8 cellular contexts compared by ENCODE assay signal in genomic region chr2:32064021-32064678, GRCh38. TPM values are rescaled to one million over a fixed set of nuclear protein-coding genes. Genes with fewer than 3 reads are reported as not detected.
A peak's percentile ranks its signal among the peaks of the same experiment; 100 is the strongest.
DNase-seq lines count a peak whose midpoint lies in the region; ATAC-seq and TF ChIP-seq lines count a peak whose summit lies in the region.

No MANE protein-coding gene starts in this region.

- H3K4me3 ChIP-seq in Jurkat, Clone E6-1 (ENCODE audit: low read length), result peak overlapping the region; percentile 61
- peak overlapping the region; percentile 83 for H3K4me3 ChIP-seq in fibroblast of the aortic adventitia (ENCODE audit: low read depth, low read length)
- H3K4me3 ChIP-seq in osteoblast (ENCODE audit: insufficient read depth, low read length), result peak overlapping the region; percentile 87

- H4K20me1 ChIP-seq in osteoblast (ENCODE audit: insufficient read depth, low read length), result no peaks in the 10 kb centered on the region

- H3K9me3 ChIP-seq in osteoblast (ENCODE audit: low read depth, low read length), result no peaks in the 10 kb centered on the region

- H3K27ac Mint-ChIP-seq in activated CD4-positive, alpha-beta T cell treated with anti-CD3 and anti-CD28 coated beads, Interleukin-2, amount 10 ng/mL, durations not matched to agents 24 days and 14 days, result peak overlapping the region; percentile 95

- ATAC-seq in GM19328 (IDR thresholded peaks at IDR 0.05; ENCODE audit: unreplicated experiment), result peak; percentile 1
- ATAC-seq in HG02852 (IDR thresholded peaks at IDR 0.05; ENCODE audit: unreplicated experiment), result no peak

- H3K27me3 ChIP-seq in osteoblast (ENCODE audit: insufficient read depth, low read length), result no peaks in the 10 kb centered on the region

- H3K36me3 Mint-ChIP-seq in activated CD4-positive, alpha-beta T cell treated with anti-CD3 and anti-CD28 coated beads, Interleukin-2, amount 10 ng/mL, durations not matched to agents 24 days and 14 days (ENCODE audit: low read depth), result peaks cover 9% of the 10 kb centered on the region

- peak overlapping the region; percentile 85 for H3K4me2 ChIP-seq in osteoblast (ENCODE audit: insufficient read depth, low read length)

- peaks cover 14% of the 10 kb centered on the region for H3K79me2 ChIP-seq in osteoblast (ENCODE audit: insufficient read depth, low read length)

- no peaks in the 10 kb centered on the region for H3K9me3 Mint-ChIP-seq in activated CD4-positive, alpha-beta T cell treated with anti-CD3 and anti-CD28 coated beads, Interleukin-2, amount 10 ng/mL, durations not matched to agents 24 days and 14 days

- peak overlapping the region; percentile 65 for H2AFZ ChIP-seq in osteoblast (ENCODE audit: low read length)

- H3K4me1 Mint-ChIP-seq in activated CD4-positive, alpha-beta T cell treated with anti-CD3 and anti-CD28 coated beads, Interleukin-2, amount 10 ng/mL, durations not matched to agents 24 days and 14 days, result peaks cover 21% of the 10 kb centered on the region

- peaks cover 11% of the 10 kb centered on the region for H3K4me1 ChIP-seq in osteoblast (ENCODE audit: insufficient read depth, low read length)

- intact Hi-C loops in activated CD4-positive, alpha-beta T cell treated with anti-CD3 and anti-CD28 coated beads, Interleukin-2, amount 10 ng/mL, durations not matched to agents 24 days and 14 days (cut with micrococcal nuclease), result loop anchor here (5.0 kb wide), 1 partner anchor 1917 kb away; the partner anchor contains the start of gene YPEL5

- peak overlapping the region; percentile 97 for H3K4me3 Mint-ChIP-seq in activated CD4-positive, alpha-beta T cell treated with anti-CD3 and anti-CD28 coated beads, Interleukin-2, amount 10 ng/mL, durations not matched to agents 24 days and 14 days

- H3K27ac ChIP-seq in osteoblast (ENCODE audit: low read depth, low read length), result no peak overlapping the region

- H3K36me3 ChIP-seq in osteoblast (ENCODE audit: insufficient read depth, low read length), result no peaks in the 10 kb centered on the region

- DNase-seq in CD1c-positive myeloid dendritic cell (ENCODE audit: extremely low spot score) (peak; percentile 49), fibroblast of the aortic adventitia (ENCODE audit: low read depth) (peak; percentile 9), osteoblast (ENCODE audit: insufficient read length, low spot score, missing footprints) (no peak), NCI-H1436 treated with DMSO at 0.1 percent for 48 hours (lab: John Stamatoyannopoulos, UW) (no peak)
- no peak for DNase-seq in Jurkat, Clone E6-1 (ENCODE audit: low read depth, low spot score)
- DNase-seq in activated CD4-positive, alpha-beta T cell treated with anti-CD3 and anti-CD28 coated beads, Interleukin-2, amount 10 ng/mL, durations not matched to agents 24 days and 14 days, result peak; percentile 78

- TF ChIP-seq CTCF in fibroblast of the aortic adventitia (IDR thresholded peaks at IDR 0.05; ENCODE audit: insufficient read depth, low read length) (no peak), osteoblast (IDR thresholded peaks at IDR 0.05; ENCODE audit: extremely low read depth, low read depth, low read length) (no peak)

- H3K27me3 Mint-ChIP-seq in activated CD4-positive, alpha-beta T cell treated with anti-CD3 and anti-CD28 coated beads, Interleukin-2, amount 10 ng/mL, durations not matched to agents 24 days and 14 days, result peaks cover 2% of the 10 kb centered on the region

RNA-seq across cellular contexts. Expression of gene SPAST, which starts 0.8 kb away (rescaled TPM):
- 9.6 TPM for polyA plus RNA-seq in Jurkat, Clone E6-1 (2012; ENCODE audit: insufficient read depth, insufficient read length)
- total RNA-seq in activated CD4-positive, alpha-beta T cell treated with anti-CD3 and anti-CD28 coated beads, Interleukin-2, amount 10 ng/mL, durations not matched to agents 24 days and 14 days, result 19.5 and 20.9 TPM in 2 replicates
- total RNA-seq in fibroblast of the aortic adventitia (ENCODE audit: low replicate concordance) (26.6 and 37.3 TPM in 2 replicates), osteoblast (31.5 and 34.2 TPM in 2 replicates)

RNA-seq across cellular contexts. Expression of gene DPY30, which starts 24.5 kb away (rescaled TPM):
- polyA plus RNA-seq in Jurkat, Clone E6-1 (2012; ENCODE audit: insufficient read depth, insufficient read length), result 59.6 TPM
- 71.8 and 74.4 TPM in 2 replicates for total RNA-seq in activated CD4-positive, alpha-beta T cell treated with anti-CD3 and anti-CD28 coated beads, Interleukin-2, amount 10 ng/mL, durations not matched to agents 24 days and 14 days
- total RNA-seq in fibroblast of the aortic adventitia (ENCODE audit: low replicate concordance) (43.6 and 77.6 TPM in 2 replicates), osteoblast (30.4 and 41.3 TPM in 2 replicates)

RNA-seq across cellular contexts. Expression of gene MEMO1, which starts 53.3 kb away (rescaled TPM):
- polyA plus RNA-seq in Jurkat, Clone E6-1 (2012; ENCODE audit: insufficient read depth, insufficient read length), result 24.6 TPM
- 64.0 and 65.8 TPM in 2 replicates for total RNA-seq in activated CD4-positive, alpha-beta T cell treated with anti-CD3 and anti-CD28 coated beads, Interleukin-2, amount 10 ng/mL, durations not matched to agents 24 days and 14 days
- 5.6 and 41.2 TPM in 2 replicates for total RNA-seq in fibroblast of the aortic adventitia (ENCODE audit: low replicate concordance)
- total RNA-seq in osteoblast, result 35.1 and 37.6 TPM in 2 replicates

Comparison
In these comparisons a context has a peak if more than half of its experiments do, and no peak if none do; other contexts are left out.
1. DNase-seq: peak in CD1c-positive myeloid dendritic cell (single experiment), activated CD4-positive, alpha-beta T cell treated with anti-CD3 and anti-CD28 coated beads, Interleukin-2, amount 10 ng/mL, durations not matched to agents 24 days and 14 days (single experiment) and fibroblast of the aortic adventitia (single experiment); none in Jurkat, Clone E6-1 (single experiment), osteoblast (single experiment) and NCI-H1436 treated with DMSO at 0.1 percent for 48 hours (single experiment).
2. Peak in every context shown above with its lines, with median percentiles within 50 percentile points of each other: H3K4me3 ChIP-seq.